ENCODE assay signal across 11 cellular contexts in the genomic region with DNA sequence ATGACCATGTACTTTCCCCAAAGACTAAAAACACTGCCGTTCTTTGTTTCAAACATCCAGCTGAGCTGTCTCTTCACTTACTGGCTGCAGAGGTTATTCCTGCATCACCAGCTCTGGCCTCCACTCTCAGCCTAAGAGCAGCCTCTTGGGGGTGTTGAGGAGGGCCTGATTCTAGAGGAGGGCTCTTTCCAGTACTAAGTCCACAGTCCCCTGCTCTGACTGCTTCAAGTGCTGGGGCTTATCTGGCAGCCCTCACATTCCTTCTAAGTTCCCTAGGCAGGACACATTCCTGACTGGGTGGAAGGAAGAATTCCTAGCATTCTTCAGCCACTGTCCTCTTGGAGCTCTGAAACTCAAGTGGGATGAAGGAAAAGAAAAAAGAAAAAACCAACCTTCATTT. TPM values are rescaled to one million over a fixed set of nuclear protein-coding genes. Genes with fewer than 3 reads are reported as not detected.
DNase-seq lines count a peak whose midpoint lies in the region; ATAC-seq, FAIRE-seq and TF ChIP-seq lines count a peak whose summit lies in the region.
"Had no signal": no experiment of that assay in that cellular context is flagged by ENCODE, and none has a peak within 500 bp of the region (broad histone marks: within the 10 kb centered on the region; RNA-seq: fewer than 3 reads in every experiment).

No MANE protein-coding gene starts in this region.

- no peaks in the 10 kb centered on the region for H3K36me3 ChIP-seq in right atrium auricular region
- H3K36me3 ChIP-seq in upper lobe of right lung, result no peaks in the 10 kb centered on the region

- intact Hi-C loops in Right ventricle myocardium inferior (cut with DNase I) (no loop called here), upper lobe of right lung (cut with DNase I) (no loop called here)

- peaks cover 0 to 14% of the 10 kb centered on the region in 2 donors for H3K4me1 ChIP-seq in right atrium auricular region
- H3K4me1 ChIP-seq in upper lobe of right lung, result peaks cover 16% of the 10 kb centered on the region

- no peak for TF ChIP-seq CTCF in right atrium auricular region (IDR thresholded peaks at IDR 0.05)
- TF ChIP-seq CTCF in choroid plexus epithelial cell (conservative IDR thresholded peaks at IDR 0.05; ENCODE audit: low read depth, low read length), result no peak
- TF ChIP-seq CTCF in upper lobe of right lung (IDR thresholded peaks at IDR 0.05), result no peak

- no peak for DNase-seq in Right ventricle myocardium inferior (ENCODE audit: missing footprints)
- no peak for DNase-seq in right atrium auricular region (ENCODE audit: low spot score)
- DNase-seq in choroid plexus epithelial cell (ENCODE audit: low read depth), result peak; percentile 74
- DNase-seq in kidney glomerular epithelial cell (lab: John Stamatoyannopoulos, UW), result peak; percentile 83
- no peak for DNase-seq in upper lobe of right lung
- no peak for DNase-seq in amygdala (lab: John Stamatoyannopoulos, UW)
- DNase-seq in activated CD4-positive, alpha-beta T cell treated with anti-CD3 and anti-CD28 coated beads for 4 hours, result no peak
- DNase-seq in GM12891 (ENCODE audit: insufficient read length, low spot score), result no peak
- DNase-seq: activated T-cell treated with anti-CD3 and anti-CD28 coated beads, Interleukin-2, amount 50 U/mL, for 24 hours; NCI-H2081 treated with DMSO at 0.1 percent for 48 hours had no signal

- H3K4me3 ChIP-seq in right atrium auricular region, result no peak overlapping the region
- no peak overlapping the region for H3K4me3 ChIP-seq in choroid plexus epithelial cell (ENCODE audit: low read depth, low read length)
- no peak overlapping the region for H3K4me3 ChIP-seq in upper lobe of right lung

- TF ChIP-seq POLR2A in GM12891 (IDR thresholded peaks at IDR 0.05; ENCODE audit: low read depth, low read length), result no peak

- peak; percentile 71 for ATAC-seq in Right ventricle myocardium inferior
- ATAC-seq in upper lobe of right lung, result peak; percentile 95

- no peak for FAIRE-seq in GM12891 (lab: Jason Lieb, UNC)
- FAIRE-seq: A204.1 had no signal

- H3K9me3 ChIP-seq in right atrium auricular region (no peaks in the 10 kb centered on the region), upper lobe of right lung (no peaks in the 10 kb centered on the region)

- H3K27me3 ChIP-seq in right atrium auricular region (no peaks in the 10 kb centered on the region), upper lobe of right lung (no peaks in the 10 kb centered on the region)

- H3K27ac ChIP-seq in right atrium auricular region, result peak overlapping the region in 1 of 2 donors; percentile 1
- no peak overlapping the region for H3K27ac ChIP-seq in upper lobe of right lung

TF ChIP-seq in GM12891, 5 proteins besides CTCF, POLR2A, EP300 and RAD21:
- TF ChIP-seq SPI1 (IDR thresholded peaks at IDR 0.05; ENCODE audit: low read depth, low read length) (no peak), POU2F2 (IDR thresholded peaks at IDR 0.05; ENCODE audit: low read depth, low read length) (no peak), PAX5 (IDR thresholded peaks at IDR 0.05; ENCODE audit: insufficient read depth, low read length, severe bottlenecking) (no peak), TAF1 (IDR thresholded peaks at IDR 0.05; ENCODE audit: low read depth, low read length) (no peak), POLR2AphosphoS5 (IDR thresholded peaks at IDR 0.05; ENCODE audit: low read depth, low read length) (no peak)

RNA-seq across cellular contexts. Expression of a gene that starts 32.9 kb away (rescaled TPM):
- 25.7 TPM for total RNA-seq in Right ventricle myocardium inferior
- 10 to 100 TPM; 22.4 to 22.9 TPM for total RNA-seq in right atrium auricular region
- 46.7 TPM for total RNA-seq in upper lobe of right lung
- 11.5 TPM for polyA plus RNA-seq in GM12891 (2012; ENCODE audit: low read depth, missing spikeins)

Comparison
In these comparisons a context has a peak if more than half of its experiments do, and no peak if none do; other contexts are left out.
1. DNase-seq: peak in choroid plexus epithelial cell (single experiment) and kidney glomerular epithelial cell (single experiment); none in Right ventricle myocardium inferior (single experiment), right atrium auricular region (single experiment), upper lobe of right lung (single experiment), amygdala (0 of 56), activated CD4-positive, alpha-beta T cell treated with anti-CD3 and anti-CD28 coated beads for 4 hours (0 of 2) and GM12891 (single experiment).